19 cellular contexts compared by ENCODE assay signal in the genomic region with DNA sequence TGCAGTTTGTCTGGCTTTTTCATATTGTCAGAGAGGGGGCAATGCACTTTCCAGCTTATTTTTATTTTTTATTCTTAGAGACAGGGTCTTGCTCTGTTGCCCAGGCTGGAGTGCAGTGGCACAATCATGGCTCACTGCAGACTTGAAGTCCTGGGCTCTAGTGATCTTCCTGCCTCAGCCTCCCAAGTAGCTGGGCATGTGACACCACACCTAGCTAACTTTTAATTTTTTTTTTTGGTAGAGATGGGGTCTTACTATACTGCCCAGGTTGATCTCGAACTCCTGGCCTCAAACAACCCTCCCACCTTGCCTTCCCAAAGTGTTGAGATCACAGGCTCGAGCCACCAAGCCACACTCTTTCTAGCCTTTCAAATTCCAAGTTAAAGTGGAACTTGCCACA. TPM values are rescaled to one million over a fixed set of nuclear protein-coding genes. Genes with fewer than 3 reads are reported as not detected.
A peak's percentile ranks its signal among the peaks of the same experiment; 100 is the strongest.
DNase-seq lines count a peak whose midpoint lies in the region; ATAC-seq and TF ChIP-seq lines count a peak whose summit lies in the region.
"Had no signal": no experiment of that assay in that cellular context is flagged by ENCODE, and none has a peak within 500 bp of the region (broad histone marks: within the 10 kb centered on the region; RNA-seq: fewer than 3 reads in every experiment).

No MANE protein-coding gene starts in this region.

- H3K9me3 Mint-ChIP-seq in endodermal cell, result no peaks in the 10 kb centered on the region
- H3K9me3 Mint-ChIP-seq in type B pancreatic cell, result peaks cover 7% of the 10 kb centered on the region
- H3K9me3 Mint-ChIP-seq in HFFc6, result no peaks in the 10 kb centered on the region
- H3K9me3 Mint-ChIP-seq: CD4-positive, alpha-beta T cell had no signal

- H3K9me3 ChIP-seq in HEK293 (ENCODE audit: control insufficient read depth, insufficient read depth, low read depth, low read length), result no peaks in the 10 kb centered on the region
- H3K9me3 ChIP-seq in endodermal cell (ENCODE audit: control insufficient read depth, low read length), result no peaks in the 10 kb centered on the region
- H3K9me3 ChIP-seq in T-helper 17 cell (ENCODE audit: control insufficient read depth, low read length, poor library complexity, severe bottlenecking), result no peaks in the 10 kb centered on the region
- H3K9me3 ChIP-seq: BLaER1 treated with 17β-estradiol and CSF1 and Interleukin-3, amounts not matched to agents 10 nM and 100 nM had no signal

- no peaks in the 10 kb centered on the region for H3K27me3 ChIP-seq in endodermal cell (ENCODE audit: control insufficient read depth, insufficient read depth, low read length, poor library complexity, severe bottlenecking)
- H3K27me3 ChIP-seq: BLaER1 treated with 17β-estradiol and CSF1 and Interleukin-3, amounts not matched to agents 10 nM and 100 nM had no signal

- H3K4me1 ChIP-seq in HEK293 (ENCODE audit: control insufficient read depth, insufficient read depth, low read length) (no peaks in the 10 kb centered on the region), endodermal cell (ENCODE audit: control insufficient read depth, insufficient read depth, low read length) (peaks cover 13% of the 10 kb centered on the region)

- H3K27ac ChIP-seq in HEK293 (ENCODE audit: extremely low read depth, low read depth, low read length) (no peak overlapping the region), endodermal cell (ENCODE audit: low read depth, low read length) (no peak overlapping the region)
- H3K27ac ChIP-seq: BLaER1 treated with 17β-estradiol and CSF1 and Interleukin-3, amounts not matched to agents 10 nM and 100 nM; HL-60 had no signal

- POLR2A ChIA-PET in HEK293 (lab: Yijun Ruan, JAX), result no interaction called here

- H3K4me3 Mint-ChIP-seq in endodermal cell (no peak overlapping the region), type B pancreatic cell (no peak overlapping the region), HFFc6 (no peak overlapping the region), T-helper 17 cell (no peak overlapping the region)
- H3K4me3 Mint-ChIP-seq: CD4-positive, alpha-beta T cell had no signal

- no peak overlapping the region for H3K9ac ChIP-seq in endodermal cell (ENCODE audit: extremely low read depth, low read length, poor library complexity, severe bottlenecking)
- H3K9ac ChIP-seq: BLaER1 treated with 17β-estradiol and CSF1 and Interleukin-3, amounts not matched to agents 10 nM and 100 nM had no signal

- DNase-seq in endodermal cell (no peak), islet precursor cell (peak; percentile 18), type B pancreatic cell (ENCODE audit: extremely low spot score, unreplicated experiment) (no peak), HFFc6 (no peak), T-helper 17 cell (no peak), GM19238 (ENCODE audit: insufficient read length, low spot score) (no peak)
- DNase-seq: ACHN; Calu3; CD4-positive, alpha-beta T cell; DMS79; KBM-7 had no signal

- 73 to 97% methylated on average over 2 of the region's 2 CpGs for WGBS in endodermal cell (ENCODE audit: insufficient coverage in 1 of 2, insufficient read length in 1 of 2), 2 experiments

- H3K27me3 Mint-ChIP-seq in endodermal cell (ENCODE audit: insufficient read depth) (no peaks in the 10 kb centered on the region), type B pancreatic cell (no peaks in the 10 kb centered on the region), HFFc6 (ENCODE audit: insufficient read depth) (peaks cover 16% of the 10 kb centered on the region), T-helper 17 cell (peaks cover 3% of the 10 kb centered on the region)
- H3K27me3 Mint-ChIP-seq: CD4-positive, alpha-beta T cell had no signal

- H3K36me3 Mint-ChIP-seq in endodermal cell (ENCODE audit: low read depth) (peaks cover 32% of the 10 kb centered on the region), type B pancreatic cell (peaks cover 5% of the 10 kb centered on the region), HFFc6 (ENCODE audit: low read depth) (no peaks in the 10 kb centered on the region), T-helper 17 cell (ENCODE audit: low read depth) (peaks cover 2% of the 10 kb centered on the region)

- peak overlapping the region; percentile 87 for H3K27ac Mint-ChIP-seq in endodermal cell
- peak overlapping the region; percentile 93 for H3K27ac Mint-ChIP-seq in type B pancreatic cell
- H3K27ac Mint-ChIP-seq in HFFc6, result no peak overlapping the region
- no peak overlapping the region for H3K27ac Mint-ChIP-seq in T-helper 17 cell
- H3K27ac Mint-ChIP-seq: CD4-positive, alpha-beta T cell had no signal

- H3K36me3 ChIP-seq in HEK293 (ENCODE audit: control insufficient read depth in 2 of 2, insufficient read depth in 1 of 2, low read length in 2 of 2) (no peaks in the 10 kb centered on the region), endodermal cell (ENCODE audit: control insufficient read depth, insufficient read depth, low read length) (peaks cover 38% of the 10 kb centered on the region)
- H3K36me3 ChIP-seq: BLaER1 treated with 17β-estradiol and CSF1 and Interleukin-3, amounts not matched to agents 10 nM and 100 nM had no signal

- ATAC-seq in T-helper 17 cell, result no peak
- ATAC-seq: GM12878, HCT116 had no signal

- CTCF ChIA-PET in HEK293 (lab: Yijun Ruan, JAX), result interaction anchor here (0.8 to 1.5 kb wide), 2 partner anchors 72 to 137 kb away, joined by 3 to 5 read pairs; no protein-coding TSS in a partner anchor

- no peak for TF ChIP-seq CTCF in HEK293 (tag by site-specific recombination; IDR thresholded peaks at IDR 0.05)
- no peak for TF ChIP-seq CTCF in endodermal cell (conservative IDR thresholded peaks at IDR 0.05)
- TF ChIP-seq CTCF in type B pancreatic cell (conservative IDR thresholded peaks at IDR 0.05), result no peak
- no peak for TF ChIP-seq CTCF in HFFc6 (IDR thresholded peaks at IDR 0.05)

- H3K4me1 Mint-ChIP-seq in endodermal cell (peaks cover 62% of the 10 kb centered on the region), type B pancreatic cell (ENCODE audit: unreplicated experiment) (no peaks in the 10 kb centered on the region), HFFc6 (ENCODE audit: low read depth) (no peaks in the 10 kb centered on the region), T-helper 17 cell (peaks cover 3% of the 10 kb centered on the region)

- H3K4me3 ChIP-seq in HEK293 (ENCODE audit: low read depth, low read length) (no peak overlapping the region), endodermal cell (ENCODE audit: low read length) (no peak overlapping the region)
- H3K4me3 ChIP-seq: BLaER1 treated with 17β-estradiol and CSF1 and Interleukin-3, amounts not matched to agents 10 nM and 100 nM; GM12878 had no signal

TF ChIP-seq in HEK293, 187 proteins besides CTCF, POLR2A, EP300 and RAD21:
- TF ChIP-seq ZNF121 (tag by site-specific recombination; IDR thresholded peaks at IDR 0.05) (peak; percentile 82), ZNF274 (IDR thresholded peaks at IDR 0.05; ENCODE audit: low read length) (no peak), ZNF274 (tag by site-specific recombination; IDR thresholded peaks at IDR 0.05; ENCODE audit: borderline replicate concordance) (no peak), ZNF132 (tag by site-specific recombination; IDR thresholded peaks at IDR 0.05; ENCODE audit: borderline replicate concordance) (no peak)

RNA-seq across cellular contexts. Expression of a gene that starts 3.9 kb away (rescaled TPM):
- total RNA-seq in endodermal cell, result 10 to 100 TPM in 1 of 2 donors, 1 to 10 TPM in 1; 7.1 to 11.6 TPM
- 1.2 TPM for polyA plus RNA-seq in endodermal cell (2013, experiment 1 of 2)
- polyA plus RNA-seq in endodermal cell (2013, experiment 2 of 2), result 1.1 TPM
- 3.8 and 26.0 TPM in 2 replicates for total RNA-seq in type B pancreatic cell (ENCODE audit: low replicate concordance)
- not detected for total RNA-seq in HFFc6 (2021; fragmentation: NEBNext Ultra II Directional; extraction: Animal tissue kit (Norgen Biotek cat#: 25700))
- not detected for total RNA-seq in T-helper 17 cell
- total RNA-seq: A172; CD4-positive, alpha-beta T cell; G401; GM12878; H4 had no signal
- polyA plus RNA-seq: GM12878 had no signal

Comparison
In these comparisons a context has a peak if more than half of its experiments do, and no peak if none do; other contexts are left out.
1. H3K27ac Mint-ChIP-seq: peak in endodermal cell (single experiment) and type B pancreatic cell (single experiment); none in HFFc6 (single experiment) and T-helper 17 cell (single experiment).